Comparison of ENCODE assay signal across 17 cellular contexts in genomic region chr16:81636298-81636960, GRCh38.
DNase-seq lines count a peak whose midpoint lies in the region; ATAC-seq and TF ChIP-seq lines count a peak whose summit lies in the region.
"Had no signal": no experiment of that assay in that cellular context is flagged by ENCODE, and none has a peak within 500 bp of the region (broad histone marks: within the 10 kb centered on the region; RNA-seq: fewer than 3 reads in every experiment).

No MANE protein-coding gene starts in this region.

- TF ChIP-seq CTCF in vagina (IDR thresholded peaks at IDR 0.05), result no peak

- H3K4me3 Mint-ChIP-seq in activated CD4-positive, alpha-beta T cell treated with anti-CD3 and anti-CD28 coated beads, Interleukin-2, amount 10 ng/mL, durations not matched to agents 24 days and 14 days, result no peak overlapping the region
- no peak overlapping the region for H3K4me3 Mint-ChIP-seq in stimulated activated effector memory CD8-positive, alpha-beta T cell treated with anti-CD3 and anti-CD28 coated beads, Interleukin-12 subunit alpha, Interleukin-12 subunit beta, amount 100 ng/mL, for 72 hours
- H3K4me3 Mint-ChIP-seq in activated CD8-positive, alpha-beta memory T cell treated with anti-CD3 and anti-CD28 coated beads, Interleukin-2, amount 10 ng/mL, durations not matched to agents 7 days and 5 days, result no peak overlapping the region
- H3K4me3 Mint-ChIP-seq: activated CD4-positive, alpha-beta memory T cell treated with anti-CD3 and anti-CD28 coated beads for 36 hours had no signal

- no peaks in the 10 kb centered on the region for H3K9me3 Mint-ChIP-seq in activated CD4-positive, alpha-beta T cell treated with anti-CD3 and anti-CD28 coated beads, Interleukin-2, amount 10 ng/mL, durations not matched to agents 24 days and 14 days
- no peaks in the 10 kb centered on the region for H3K9me3 Mint-ChIP-seq in stimulated activated effector memory CD8-positive, alpha-beta T cell treated with anti-CD3 and anti-CD28 coated beads, Interleukin-12 subunit alpha, Interleukin-12 subunit beta, amount 100 ng/mL, for 72 hours
- no peaks in the 10 kb centered on the region for H3K9me3 Mint-ChIP-seq in activated CD8-positive, alpha-beta memory T cell treated with anti-CD3 and anti-CD28 coated beads, Interleukin-2, amount 10 ng/mL, durations not matched to agents 7 days and 5 days (ENCODE audit: low read depth)
- H3K9me3 Mint-ChIP-seq: activated CD4-positive, alpha-beta memory T cell treated with anti-CD3 and anti-CD28 coated beads for 36 hours had no signal

- no peak for ATAC-seq in stimulated activated effector memory CD8-positive, alpha-beta T cell treated with anti-CD3 and anti-CD28 coated beads, Interleukin-12 subunit alpha, Interleukin-12 subunit beta, amount 100 ng/mL, for 72 hours
- ATAC-seq in activated CD8-positive, alpha-beta memory T cell treated with anti-CD3 and anti-CD28 coated beads, Interleukin-2, amount 10 ng/mL, durations not matched to agents 7 days and 5 days, result no peak
- ATAC-seq: Panc1 had no signal

- no peaks in the 10 kb centered on the region for H3K9me3 ChIP-seq in vagina
- H3K9me3 ChIP-seq: ovary, tibial nerve had no signal

- CTCF ChIA-PET in activated CD8-positive, alpha-beta memory T cell treated with anti-CD3 and anti-CD28 coated beads, Interleukin-2, amount 10 ng/mL, durations not matched to agents 7 days and 5 days (lab: Charles Lee), result interaction anchor here (0.7 to 1.2 kb wide), 2 partner anchors 14 to 111 kb away, joined by 3 to 6 read pairs; no protein-coding TSS in a partner anchor

- intact Hi-C loops in activated CD4-positive, alpha-beta T cell treated with anti-CD3 and anti-CD28 coated beads, Interleukin-2, amount 10 ng/mL, durations not matched to agents 24 days and 14 days (cut with micrococcal nuclease), result loop anchor here (10.0 kb wide), 1 partner anchor 1018 kb away; no protein-coding TSS in a partner anchor
- intact Hi-C loops in vagina (cut with DNase I), result no loop called here

- H3K36me3 ChIP-seq in vagina, result no peaks in the 10 kb centered on the region
- H3K36me3 ChIP-seq: ovary had no signal

- peak overlapping the region; percentile 60 for H3K27ac Mint-ChIP-seq in activated CD4-positive, alpha-beta T cell treated with anti-CD3 and anti-CD28 coated beads, Interleukin-2, amount 10 ng/mL, durations not matched to agents 24 days and 14 days
- H3K27ac Mint-ChIP-seq in stimulated activated effector memory CD8-positive, alpha-beta T cell treated with anti-CD3 and anti-CD28 coated beads, Interleukin-12 subunit alpha, Interleukin-12 subunit beta, amount 100 ng/mL, for 72 hours, result peak overlapping the region; percentile 48
- H3K27ac Mint-ChIP-seq in activated CD8-positive, alpha-beta memory T cell treated with anti-CD3 and anti-CD28 coated beads, Interleukin-2, amount 10 ng/mL, durations not matched to agents 7 days and 5 days, result no peak overlapping the region
- H3K27ac Mint-ChIP-seq: activated CD4-positive, alpha-beta memory T cell treated with anti-CD3 and anti-CD28 coated beads for 36 hours had no signal

- H3K27me3 ChIP-seq in vagina, result no peaks in the 10 kb centered on the region
- H3K27me3 ChIP-seq: ovary, tibial nerve had no signal

- H3K4me3 ChIP-seq in vagina, result no peak overlapping the region
- H3K4me3 ChIP-seq: ovary, tibial nerve had no signal

- peaks cover 49% of the 10 kb centered on the region for H3K4me1 Mint-ChIP-seq in activated CD4-positive, alpha-beta T cell treated with anti-CD3 and anti-CD28 coated beads, Interleukin-2, amount 10 ng/mL, durations not matched to agents 24 days and 14 days
- peaks cover 54% of the 10 kb centered on the region for H3K4me1 Mint-ChIP-seq in stimulated activated effector memory CD8-positive, alpha-beta T cell treated with anti-CD3 and anti-CD28 coated beads, Interleukin-12 subunit alpha, Interleukin-12 subunit beta, amount 100 ng/mL, for 72 hours
- H3K4me1 Mint-ChIP-seq in activated CD8-positive, alpha-beta memory T cell treated with anti-CD3 and anti-CD28 coated beads, Interleukin-2, amount 10 ng/mL, durations not matched to agents 7 days and 5 days, result peaks cover 35% of the 10 kb centered on the region

- TF ChIP-seq POLR2A in vagina (IDR thresholded peaks at IDR 0.05), result no peak

- H3K27me3 Mint-ChIP-seq in activated CD4-positive, alpha-beta T cell treated with anti-CD3 and anti-CD28 coated beads, Interleukin-2, amount 10 ng/mL, durations not matched to agents 24 days and 14 days, result no peaks in the 10 kb centered on the region
- no peaks in the 10 kb centered on the region for H3K27me3 Mint-ChIP-seq in activated CD8-positive, alpha-beta memory T cell treated with anti-CD3 and anti-CD28 coated beads, Interleukin-2, amount 10 ng/mL, durations not matched to agents 7 days and 5 days
- H3K27me3 Mint-ChIP-seq: activated CD4-positive, alpha-beta memory T cell treated with anti-CD3 and anti-CD28 coated beads for 36 hours had no signal

- no peaks in the 10 kb centered on the region for H3K36me3 Mint-ChIP-seq in activated CD4-positive, alpha-beta T cell treated with anti-CD3 and anti-CD28 coated beads, Interleukin-2, amount 10 ng/mL, durations not matched to agents 24 days and 14 days (ENCODE audit: low read depth)
- H3K36me3 Mint-ChIP-seq in stimulated activated effector memory CD8-positive, alpha-beta T cell treated with anti-CD3 and anti-CD28 coated beads, Interleukin-12 subunit alpha, Interleukin-12 subunit beta, amount 100 ng/mL, for 72 hours, result peaks cover 34% of the 10 kb centered on the region
- no peaks in the 10 kb centered on the region for H3K36me3 Mint-ChIP-seq in activated CD8-positive, alpha-beta memory T cell treated with anti-CD3 and anti-CD28 coated beads, Interleukin-2, amount 10 ng/mL, durations not matched to agents 7 days and 5 days
- H3K36me3 Mint-ChIP-seq: activated CD4-positive, alpha-beta memory T cell treated with anti-CD3 and anti-CD28 coated beads for 36 hours had no signal

- DNase-seq in activated CD4-positive, alpha-beta T cell treated with anti-CD3 and anti-CD28 coated beads, Interleukin-2, amount 10 ng/mL, durations not matched to agents 24 days and 14 days, result no peak
- no peak for DNase-seq in activated CD4-positive, alpha-beta T cell treated with anti-CD3 and anti-CD28 coated beads, Interleukin-2, amount 50 U/mL, for 48 hours
- DNase-seq in NCI-H345 treated with DMSO at 0.1 percent for 48 hours (lab: John Stamatoyannopoulos, UW; ENCODE audit: unreplicated experiment) (peak; percentile 41), amniotic epithelial cell (ENCODE audit: low read depth) (peak; percentile 18), vagina (ENCODE audit: extremely low spot score in 2 of 2) (no peak)
- no peak for DNase-seq in stimulated activated effector memory CD8-positive, alpha-beta T cell treated with anti-CD3 and anti-CD28 coated beads, Interleukin-12 subunit alpha, Interleukin-12 subunit beta, amount 100 ng/mL, for 72 hours (ENCODE audit: low spot score in 2 of 2)
- no peak for DNase-seq in stimulated activated CD4-positive, alpha-beta T cell treated with anti-CD3 and anti-CD28 coated beads, Interleukin-4, amount 100 ng/mL, for 24 hours
- DNase-seq in activated CD8-positive, alpha-beta memory T cell treated with anti-CD3 and anti-CD28 coated beads, Interleukin-2, amount 10 ng/mL, durations not matched to agents 7 days and 5 days, result no peak
- DNase-seq: activated CD4-positive, alpha-beta memory T cell treated with anti-CD3 and anti-CD28 coated beads for 36 hours; activated gamma-delta T cell; DMS79 treated with DMSO at 0.1 percent for 48 hours; NCI-H187; ovary; stimulated activated CD4-positive, alpha-beta T cell treated with anti-CD3 and anti-CD28 coated beads, Interleukin-15, amount 100 ng/mL, for 24 hours; T-helper 2 cell had no signal

- H3K27ac ChIP-seq in vagina, result no peak overlapping the region
- H3K27ac ChIP-seq: ovary, tibial nerve had no signal

- peaks cover 58% of the 10 kb centered on the region for H3K4me1 ChIP-seq in vagina

Comparison
In these comparisons a context has a peak if more than half of its experiments do, and no peak if none do; other contexts are left out.
1. DNase-seq: peak in NCI-H345 treated with DMSO at 0.1 percent for 48 hours (single experiment) and amniotic epithelial cell (single experiment); none in activated CD4-positive, alpha-beta T cell treated with anti-CD3 and anti-CD28 coated beads, Interleukin-2, amount 10 ng/mL, durations not matched to agents 24 days and 14 days (single experiment), activated CD4-positive, alpha-beta T cell treated with anti-CD3 and anti-CD28 coated beads, Interleukin-2, amount 50 U/mL, for 48 hours (0 of 2), stimulated activated effector memory CD8-positive, alpha-beta T cell treated with anti-CD3 and anti-CD28 coated beads, Interleukin-12 subunit alpha, Interleukin-12 subunit beta, amount 100 ng/mL, for 72 hours (0 of 2), stimulated activated CD4-positive, alpha-beta T cell treated with anti-CD3 and anti-CD28 coated beads, Interleukin-4, amount 100 ng/mL, for 24 hours (single experiment), activated CD8-positive, alpha-beta memory T cell treated with anti-CD3 and anti-CD28 coated beads, Interleukin-2, amount 10 ng/mL, durations not matched to agents 7 days and 5 days (single experiment) and vagina (0 of 2).